In genomic region chr2:11498543-11499034, GRCh38 we compare ENCODE assay signal across 1 cellular context.
TF ChIP-seq lines count a peak whose summit lies in the region.

No MANE protein-coding gene starts in this region.

TF ChIP-seq in HepG2, 621 proteins besides CTCF, POLR2A, EP300 and RAD21 (continued from another document and continues in another):
- no peak for TF ChIP-seq MTERF4 (CRISPR knock-in tag; IDR thresholded peaks at IDR 0.05)
- no peak for TF ChIP-seq MED8 (CRISPR knock-in tag; IDR thresholded peaks at IDR 0.05; ENCODE audit: insufficient replicate concordance)
- peak; percentile 64 for TF ChIP-seq FOSL2 (CRISPR knock-in tag; IDR thresholded peaks at IDR 0.05)
- no peak for TF ChIP-seq MLX (CRISPR knock-in tag; IDR thresholded peaks at IDR 0.05)
- TF ChIP-seq YEATS2 (CRISPR knock-in tag; IDR thresholded peaks at IDR 0.05; ENCODE audit: borderline replicate concordance): peak; percentile 12; the same call in 1 of the 2 replicates
- no peak; the same call in 1 of the 2 replicates for TF ChIP-seq ZNF703 (CRISPR knock-in tag; IDR thresholded peaks at IDR 0.05; ENCODE audit: borderline replicate concordance)
- 0 out of 3 replicates have a peak, but pooled peaks have one; percentile 35 for TF ChIP-seq MXI1 (IDR thresholded peaks at IDR 0.05; ENCODE audit: borderline replicate concordance, low read depth, low read length)
- peak; percentile 41; the same call in 1 of the 2 replicates for TF ChIP-seq RXRA (CRISPR knock-in tag; IDR thresholded peaks at IDR 0.05)
- no peak for TF ChIP-seq MTF2 (CRISPR knock-in tag; IDR thresholded peaks at IDR 0.05; ENCODE audit: borderline replicate concordance)
- no peak for TF ChIP-seq ATF6 (CRISPR knock-in tag; conservative IDR thresholded peaks at IDR 0.05)
- TF ChIP-seq ESRRA (CRISPR knock-in tag; IDR thresholded peaks at IDR 0.05; ENCODE audit: low read depth): no peak
- peak in 1 of 2 experiments; percentile 34; a peak in 2 of 4 replicates for TF ChIP-seq MAFK (conservative IDR thresholded peaks at IDR 0.05 in 1 of 2, IDR thresholded peaks at IDR 0.05 in 1 of 2; ENCODE audit: low read length in 2 of 2)
- TF ChIP-seq ZBTB4 (CRISPR knock-in tag; IDR thresholded peaks at IDR 0.05; ENCODE audit: borderline replicate concordance): 0 out of 2 replicates have a peak, but pooled peaks have one; percentile 6
- peak; percentile 45; the same call in 1 of the 2 replicates for TF ChIP-seq SP2 (CRISPR knock-in tag; IDR thresholded peaks at IDR 0.05)
- no peak for TF ChIP-seq MXD1 (CRISPR knock-in tag; IDR thresholded peaks at IDR 0.05)
- TF ChIP-seq HMGXB4 (CRISPR knock-in tag; IDR thresholded peaks at IDR 0.05; ENCODE audit: borderline replicate concordance in 1 of 2, low read depth in 1 of 2): peak in 1 of 2 experiments; percentile 33; a peak in 2 of 4 replicates
- TF ChIP-seq ISX (CRISPR knock-in tag; conservative IDR thresholded peaks at IDR 0.05): no peak
- 0 out of 2 replicates have a peak, but pooled peaks have one; percentile 21 for TF ChIP-seq DPF2 (CRISPR knock-in tag; IDR thresholded peaks at IDR 0.05; ENCODE audit: borderline replicate concordance, low read depth)
- peak; percentile 21; the same call in 1 of the 2 replicates for TF ChIP-seq NCOA2 (CRISPR knock-in tag; IDR thresholded peaks at IDR 0.05)
- no peak for TF ChIP-seq FOXA1 (IDR thresholded peaks at IDR 0.05)
- TF ChIP-seq FOXA1 (CRISPR knock-in tag; IDR thresholded peaks at IDR 0.05): peak; percentile 46
- peak; percentile 98 for TF ChIP-seq BRD4 (CRISPR knock-in tag; IDR thresholded peaks at IDR 0.05)
- TF ChIP-seq ZBTB8A (CRISPR knock-in tag; IDR thresholded peaks at IDR 0.05; ENCODE audit: borderline replicate concordance, low read depth): no peak
- no peak for TF ChIP-seq KAT2B (IDR thresholded peaks at IDR 0.05; ENCODE audit: borderline replicate concordance, low read depth, low read length)
- TF ChIP-seq REST (IDR thresholded peaks at IDR 0.05; ENCODE audit: borderline replicate concordance in 1 of 2, low read depth in 1 of 2, low read length in 2 of 2): peak in 1 of 2 experiments; percentile 7; a peak in 1 of 4 replicates
- peak; percentile 78; the same call in 1 of the 2 replicates for TF ChIP-seq ZNF607 (CRISPR knock-in tag; IDR thresholded peaks at IDR 0.05; ENCODE audit: borderline replicate concordance)
- TF ChIP-seq KIAA2018 (CRISPR knock-in tag; IDR thresholded peaks at IDR 0.05; ENCODE audit: borderline replicate concordance): no peak
- no peak for TF ChIP-seq RFX3 (CRISPR knock-in tag; IDR thresholded peaks at IDR 0.05)
- TF ChIP-seq TFAP4 (IDR thresholded peaks at IDR 0.05; ENCODE audit: borderline replicate concordance, low read depth): peak; percentile 38; the same call in 1 of the 2 replicates
- TF ChIP-seq ZKSCAN8 (CRISPR knock-in tag; IDR thresholded peaks at IDR 0.05; ENCODE audit: borderline replicate concordance): no peak
- TF ChIP-seq CBX5 (CRISPR knock-in tag; IDR thresholded peaks at IDR 0.05; ENCODE audit: borderline replicate concordance): 0 out of 2 replicates have a peak, but pooled peaks have one; percentile 53
- no peak for TF ChIP-seq TMF1 (CRISPR knock-in tag; IDR thresholded peaks at IDR 0.05; ENCODE audit: low read depth)
- TF ChIP-seq SOX5 (CRISPR knock-in tag; IDR thresholded peaks at IDR 0.05; ENCODE audit: borderline replicate concordance): no peak
- TF ChIP-seq ZNF256 (CRISPR knock-in tag; conservative IDR thresholded peaks at IDR 0.05): no peak
